1 cellular context compared by ENCODE assay signal in genomic region chr14:22588419-22589095, GRCh38.
TF ChIP-seq lines count a peak whose summit lies in the region.

No MANE protein-coding gene starts in this region.

TF ChIP-seq in HepG2, 621 proteins besides CTCF, POLR2A, EP300 and RAD21 (continues in another document):
- TF ChIP-seq ZNF275 (CRISPR knock-in tag; IDR thresholded peaks at IDR 0.05; ENCODE audit: borderline replicate concordance) (peak; percentile 27; the same call in 1 of the 2 replicates), ZNF770 (CRISPR knock-in tag; IDR thresholded peaks at IDR 0.05) (no peak), ZNF318 (CRISPR knock-in tag; IDR thresholded peaks at IDR 0.05) (no peak), NCOR1 (IDR thresholded peaks at IDR 0.05; ENCODE audit: borderline replicate concordance, low read length) (no peak), ZSCAN22 (CRISPR knock-in tag; IDR thresholded peaks at IDR 0.05) (no peak), ZBTB49 (CRISPR knock-in tag; IDR thresholded peaks at IDR 0.05; ENCODE audit: borderline replicate concordance) (peak; percentile 58; the same call in 1 of the 2 replicates), MXD3 (CRISPR knock-in tag; IDR thresholded peaks at IDR 0.05) (no peak), ZNF724P (CRISPR knock-in tag; IDR thresholded peaks at IDR 0.05; ENCODE audit: borderline replicate concordance) (0 out of 2 replicates have a peak, but pooled peaks have one; percentile 72), ZNF337 (CRISPR knock-in tag; IDR thresholded peaks at IDR 0.05; ENCODE audit: borderline replicate concordance, low read depth) (no peak), FOXA1 (IDR thresholded peaks at IDR 0.05) (no peak), FOXA1 (CRISPR knock-in tag; IDR thresholded peaks at IDR 0.05) (no peak), RFX3 (CRISPR knock-in tag; IDR thresholded peaks at IDR 0.05) (no peak), ZNF414 (CRISPR knock-in tag; IDR thresholded peaks at IDR 0.05) (no peak), IKZF1 (IDR thresholded peaks at IDR 0.05) (no peak), ZBTB40 (IDR thresholded peaks at IDR 0.05) (no peak), ZBTB40 (CRISPR knock-in tag; IDR thresholded peaks at IDR 0.05) (no peak), HNRNPLL (IDR thresholded peaks at IDR 0.05; ENCODE audit: low read depth, low read length, poor library complexity, severe bottlenecking) (no peak), ZNF749 (CRISPR knock-in tag; IDR thresholded peaks at IDR 0.05; ENCODE audit: borderline replicate concordance) (0 out of 2 replicates have a peak, but pooled peaks have one; percentile 46), MIER2 (CRISPR knock-in tag; IDR thresholded peaks at IDR 0.05) (no peak), AGO1 (IDR thresholded peaks at IDR 0.05; ENCODE audit: low read depth, low read length, poor library complexity, severe bottlenecking) (no peak), ZNF615 (CRISPR knock-in tag; IDR thresholded peaks at IDR 0.05; ENCODE audit: borderline replicate concordance) (no peak), GLI4 (CRISPR knock-in tag; IDR thresholded peaks at IDR 0.05; ENCODE audit: borderline replicate concordance) (no peak; the same call in 1 of the 2 replicates), ZNF329 (CRISPR knock-in tag; IDR thresholded peaks at IDR 0.05; ENCODE audit: low read depth) (no peak), ZNF253 (CRISPR knock-in tag; IDR thresholded peaks at IDR 0.05; ENCODE audit: borderline replicate concordance) (peak; percentile 70; the same call in 1 of the 2 replicates), ZNF546 (CRISPR knock-in tag; conservative IDR thresholded peaks at IDR 0.05) (peak; percentile 24; the same call in 1 of the 2 replicates), CREB3 (CRISPR knock-in tag; IDR thresholded peaks at IDR 0.05) (peak; percentile 27; the same call in 1 of the 2 replicates), SIN3B (IDR thresholded peaks at IDR 0.05; ENCODE audit: low read length) (0 out of 2 replicates have a peak, but pooled peaks have one; percentile 5), KDM1A (CRISPR knock-in tag; IDR thresholded peaks at IDR 0.05) (no peak), KLF15 (CRISPR knock-in tag; IDR thresholded peaks at IDR 0.05; ENCODE audit: borderline replicate concordance) (0 out of 2 replicates have a peak, but pooled peaks have one; percentile 70)
